ENCODE assay signal across 19 cellular contexts in the genomic region with DNA sequence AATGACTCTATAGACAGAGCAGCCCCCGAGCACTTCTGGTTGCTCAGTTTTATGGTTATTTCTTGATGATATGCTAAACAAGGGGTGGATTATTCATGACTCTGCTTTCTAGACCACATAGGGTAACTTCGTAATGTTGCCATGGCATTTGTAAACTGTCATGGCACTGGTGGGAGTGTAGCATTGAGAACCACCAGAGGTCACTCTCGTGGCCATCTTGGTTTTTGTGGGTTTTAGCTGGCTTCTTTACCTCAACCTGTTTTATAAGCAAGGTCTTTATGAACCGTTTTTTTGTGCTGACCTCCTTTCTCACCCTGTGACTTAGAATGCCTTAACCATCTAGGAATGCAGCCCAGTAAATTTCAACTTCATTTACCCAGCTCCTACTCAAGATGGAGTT.
DNase-seq lines count a peak whose midpoint lies in the region; ATAC-seq, FAIRE-seq and TF ChIP-seq lines count a peak whose summit lies in the region.
"Had no signal": no experiment of that assay in that cellular context is flagged by ENCODE, and none has a peak within 500 bp of the region (broad histone marks: within the 10 kb centered on the region; RNA-seq: fewer than 3 reads in every experiment).

No MANE protein-coding gene starts in this region.

- no peaks in the 10 kb centered on the region for H3K27me3 ChIP-seq in GM23338 (ENCODE audit: insufficient read depth)
- H3K27me3 ChIP-seq: tibial nerve had no signal

- peak; percentile 41 to 69 for TF ChIP-seq CTCF in GM23338 (conservative IDR thresholded peaks at IDR 0.05; ENCODE audit: low read depth in 2 of 2)
- TF ChIP-seq CTCF in astrocyte of the spinal cord (IDR thresholded peaks at IDR 0.05; ENCODE audit: low read depth, low read length), result no peak
- no peak for TF ChIP-seq CTCF in coronary artery (IDR thresholded peaks at IDR 0.05)
- TF ChIP-seq CTCF in D721Med (IDR thresholded peaks at IDR 0.05; ENCODE audit: insufficient read depth, missing control alignments), result no peak

- H3K9me2 ChIP-seq in GM23338 (ENCODE audit: insufficient read depth), result peaks cover 18% of the 10 kb centered on the region

- no peaks in the 10 kb centered on the region; the same call in 1 of the 2 replicates for H3K4me1 ChIP-seq in GM23338 (ENCODE audit: insufficient read depth)
- H3K4me1 ChIP-seq: Caco-2, tibial nerve had no signal

- no peak overlapping the region; the same call in 1 of the 2 replicates for H3K27ac Mint-ChIP-seq in GM23338
- H3K27ac Mint-ChIP-seq: natural killer cell, T-cell had no signal

- DNase-seq in GM23338 (ENCODE audit: low spot score) (peak; percentile 31), NAMALWA (ENCODE audit: low spot score) (peak; percentile 2), astrocyte of the spinal cord (ENCODE audit: low read depth, low spot score) (peak; percentile 29), left kidney (ENCODE audit: low read depth, low spot score) (peak; percentile 7), erythroblast (lab: John Stamatoyannopoulos, UW) (no peak), coronary artery (ENCODE audit: low spot score) (no peak), D721Med (ENCODE audit: insufficient read length, low spot score) (no peak)
- DNase-seq: activated CD4-positive, alpha-beta T cell treated with anti-CD3 and anti-CD28 coated beads, Interleukin-2, amount 50 U/mL, for 4 hours; activated gamma-delta T cell; amygdala; Caco-2; hypothalamus; mammary epithelial cell; natural killer cell; NCI-H1417 treated with DMSO at 0.1 percent for 48 hours; NK-92 treated with Interleukin-12 subunit alpha and Interleukin-12 subunit beta, amount 100 ng/mL, for 24 hours; stimulated activated naive CD4-positive, alpha-beta T cell; T-cell had no signal

- H3K4me1 Mint-ChIP-seq in GM23338, result no peaks in the 10 kb centered on the region; the same call in 2 of the 3 replicates
- H3K4me1 Mint-ChIP-seq: natural killer cell, T-cell had no signal

- in situ Hi-C loops in astrocyte of the spinal cord (cut with HindIII; ENCODE audit: low sequenced_read_pairs), result no loop called here

- TF ChIP-seq POLR2A in erythroblast (IDR thresholded peaks at IDR 0.05; ENCODE audit: low read length), result no peak

- H3F3A ChIP-seq in GM23338 (replicated peaks; ENCODE audit: low read depth), result no peaks in the 10 kb centered on the region

- no peaks in the 10 kb centered on the region for H4K20me1 ChIP-seq in GM23338 (replicated peaks; ENCODE audit: insufficient read depth)

- H3K36me3 ChIP-seq in GM23338 (ENCODE audit: insufficient read depth), result no peaks in the 10 kb centered on the region
- H3K36me3 ChIP-seq: tibial nerve had no signal

- H3K9me3 Mint-ChIP-seq in GM23338, result peaks cover 3% of the 10 kb centered on the region; the same call in 1 of the 3 replicates

- H3K4me3 ChIP-seq in GM23338 (no peak overlapping the region), astrocyte of the spinal cord (ENCODE audit: low read depth, low read length) (no peak overlapping the region), coronary artery (no peak overlapping the region)
- H3K4me3 ChIP-seq: tibial nerve had no signal

- peaks cover 2% of the 10 kb centered on the region for H3K27me3 Mint-ChIP-seq in GM23338 (ENCODE audit: insufficient read depth, low read depth, poor library complexity)
- H3K27me3 Mint-ChIP-seq: T-cell had no signal

- H3K4me3 Mint-ChIP-seq in GM23338, result no peak overlapping the region
- H3K4me3 Mint-ChIP-seq: natural killer cell, T-cell had no signal

- no peak for ATAC-seq in GM23338
- ATAC-seq: natural killer cell, T-cell had no signal

- peaks cover 9% of the 10 kb centered on the region; the same call in 2 of the 3 replicates for H3K36me3 Mint-ChIP-seq in GM23338 (ENCODE audit: low read depth)
- H3K36me3 Mint-ChIP-seq: natural killer cell, T-cell had no signal

- no peak for FAIRE-seq in D721Med (lab: Jason Lieb, UNC)

- H3K4me2 ChIP-seq in GM23338, result no peak overlapping the region

- H3K27ac ChIP-seq in GM23338 (ENCODE audit: low read depth), result no peak overlapping the region
- H3K27ac ChIP-seq in coronary artery, result no peak overlapping the region
- H3K27ac ChIP-seq: tibial nerve had no signal

- no peaks in the 10 kb centered on the region for H3K79me2 ChIP-seq in GM23338 (replicated peaks; ENCODE audit: insufficient read depth)

- no peak overlapping the region; the same call in 1 of the 2 replicates for H2AFZ ChIP-seq in GM23338

TF ChIP-seq in GM23338, 12 proteins besides CTCF, POLR2A, EP300 and RAD21:
- no peak for TF ChIP-seq POLR2AphosphoS5 (IDR thresholded peaks at IDR 0.05; ENCODE audit: low read depth)
- no peak for TF ChIP-seq ZNF331 (CRISPR knock-in tag; IDR thresholded peaks at IDR 0.05; ENCODE audit: low read depth)
- TF ChIP-seq, protein P1, sequence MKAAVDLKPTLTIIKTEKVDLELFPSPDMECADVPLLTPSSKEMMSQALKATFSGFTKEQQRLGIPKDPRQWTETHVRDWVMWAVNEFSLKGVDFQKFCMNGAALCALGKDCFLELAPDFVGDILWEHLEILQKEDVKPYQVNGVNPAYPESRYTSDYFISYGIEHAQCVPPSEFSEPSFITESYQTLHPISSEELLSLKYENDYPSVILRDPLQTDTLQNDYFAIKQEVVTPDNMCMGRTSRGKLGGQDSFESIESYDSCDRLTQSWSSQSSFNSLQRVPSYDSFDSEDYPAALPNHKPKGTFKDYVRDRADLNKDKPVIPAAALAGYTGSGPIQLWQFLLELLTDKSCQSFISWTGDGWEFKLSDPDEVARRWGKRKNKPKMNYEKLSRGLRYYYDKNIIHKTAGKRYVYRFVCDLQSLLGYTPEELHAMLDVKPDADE (IDR thresholded peaks at IDR 0.05), result no peak
- no peak for TF ChIP-seq JUNB (IDR thresholded peaks at IDR 0.05; ENCODE audit: unreplicated experiment)
- TF ChIP-seq ZNF114 (CRISPR knock-in tag; IDR thresholded peaks at IDR 0.05), result no peak
- TF ChIP-seq, protein P2, sequence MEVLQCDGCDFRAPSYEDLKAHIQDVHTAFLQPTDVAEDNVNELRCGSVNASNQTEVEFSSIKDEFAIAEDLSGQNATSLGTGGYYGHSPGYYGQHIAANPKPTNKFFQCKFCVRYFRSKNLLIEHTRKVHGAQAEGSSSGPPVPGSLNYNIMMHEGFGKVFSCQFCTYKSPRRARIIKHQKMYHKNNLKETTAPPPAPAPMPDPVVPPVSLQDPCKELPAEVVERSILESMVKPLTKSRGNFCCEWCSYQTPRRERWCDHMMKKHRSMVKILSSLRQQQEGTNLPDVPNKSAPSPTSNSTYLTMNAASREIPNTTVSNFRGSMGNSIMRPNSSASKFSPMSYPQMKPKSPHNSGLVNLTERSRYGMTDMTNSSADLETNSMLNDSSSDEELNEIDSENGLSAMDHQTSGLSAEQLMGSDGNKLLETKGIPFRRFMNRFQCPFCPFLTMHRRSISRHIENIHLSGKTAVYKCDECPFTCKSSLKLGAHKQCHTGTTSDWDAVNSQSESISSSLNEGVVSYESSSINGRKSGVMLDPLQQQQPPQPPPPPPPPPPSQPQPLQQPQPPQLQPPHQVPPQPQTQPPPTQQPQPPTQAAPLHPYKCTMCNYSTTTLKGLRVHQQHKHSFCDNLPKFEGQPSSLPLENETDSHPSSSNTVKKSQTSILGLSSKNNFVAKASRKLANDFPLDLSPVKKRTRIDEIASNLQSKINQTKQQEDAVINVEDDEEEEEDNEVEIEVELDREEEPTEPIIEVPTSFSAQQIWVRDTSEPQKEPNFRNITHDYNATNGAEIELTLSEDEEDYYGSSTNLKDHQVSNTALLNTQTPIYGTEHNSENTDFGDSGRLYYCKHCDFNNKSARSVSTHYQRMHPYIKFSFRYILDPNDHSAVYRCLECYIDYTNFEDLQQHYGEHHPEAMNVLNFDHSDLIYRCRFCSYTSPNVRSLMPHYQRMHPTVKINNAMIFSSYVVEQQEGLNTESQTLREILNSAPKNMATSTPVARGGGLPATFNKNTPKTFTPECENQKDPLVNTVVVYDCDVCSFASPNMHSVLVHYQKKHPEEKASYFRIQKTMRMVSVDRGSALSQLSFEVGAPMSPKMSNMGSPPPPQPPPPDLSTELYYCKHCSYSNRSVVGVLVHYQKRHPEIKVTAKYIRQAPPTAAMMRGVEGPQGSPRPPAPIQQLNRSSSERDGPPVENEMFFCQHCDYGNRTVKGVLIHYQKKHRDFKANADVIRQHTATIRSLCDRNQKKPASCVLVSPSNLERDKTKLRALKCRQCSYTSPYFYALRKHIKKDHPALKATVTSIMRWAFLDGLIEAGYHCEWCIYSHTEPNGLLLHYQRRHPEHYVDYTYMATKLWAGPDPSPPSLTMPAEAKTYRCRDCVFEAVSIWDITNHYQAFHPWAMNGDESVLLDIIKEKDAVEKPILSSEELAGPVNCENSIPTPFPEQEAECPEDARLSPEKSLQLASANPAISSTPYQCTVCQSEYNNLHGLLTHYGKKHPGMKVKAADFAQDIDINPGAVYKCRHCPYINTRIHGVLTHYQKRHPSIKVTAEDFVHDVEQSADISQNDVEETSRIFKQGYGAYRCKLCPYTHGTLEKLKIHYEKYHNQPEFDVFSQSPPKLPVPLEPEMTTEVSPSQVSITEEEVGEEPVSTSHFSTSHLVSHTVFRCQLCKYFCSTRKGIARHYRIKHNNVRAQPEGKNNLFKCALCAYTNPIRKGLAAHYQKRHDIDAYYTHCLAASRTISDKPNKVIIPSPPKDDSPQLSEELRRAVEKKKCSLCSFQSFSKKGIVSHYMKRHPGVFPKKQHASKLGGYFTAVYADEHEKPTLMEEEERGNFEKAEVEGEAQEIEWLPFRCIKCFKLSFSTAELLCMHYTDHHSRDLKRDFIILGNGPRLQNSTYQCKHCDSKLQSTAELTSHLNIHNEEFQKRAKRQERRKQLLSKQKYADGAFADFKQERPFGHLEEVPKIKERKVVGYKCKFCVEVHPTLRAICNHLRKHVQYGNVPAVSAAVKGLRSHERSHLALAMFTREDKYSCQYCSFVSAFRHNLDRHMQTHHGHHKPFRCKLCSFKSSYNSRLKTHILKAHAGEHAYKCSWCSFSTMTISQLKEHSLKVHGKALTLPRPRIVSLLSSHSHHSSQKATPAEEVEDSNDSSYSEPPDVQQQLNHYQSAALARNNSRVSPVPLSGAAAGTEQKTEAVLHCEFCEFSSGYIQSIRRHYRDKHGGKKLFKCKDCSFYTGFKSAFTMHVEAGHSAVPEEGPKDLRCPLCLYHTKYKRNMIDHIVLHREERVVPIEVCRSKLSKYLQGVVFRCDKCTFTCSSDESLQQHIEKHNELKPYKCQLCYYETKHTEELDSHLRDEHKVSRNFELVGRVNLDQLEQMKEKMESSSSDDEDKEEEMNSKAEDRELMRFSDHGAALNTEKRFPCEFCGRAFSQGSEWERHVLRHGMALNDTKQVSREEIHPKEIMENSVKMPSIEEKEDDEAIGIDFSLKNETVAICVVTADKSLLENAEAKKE (CRISPR knock-in tag; IDR thresholded peaks at IDR 0.05), result no peak
- no peak for TF ChIP-seq NANOG (IDR thresholded peaks at IDR 0.05; ENCODE audit: borderline replicate concordance)
- no peak for TF ChIP-seq EZH2 (IDR thresholded peaks at IDR 0.05; ENCODE audit: low read depth, unreplicated experiment)
TF ChIP-seq in GM23338: peak in this region for 0.

Comparison
In these comparisons a context has a peak if more than half of its experiments do, and no peak if none do; other contexts are left out.
1. DNase-seq: peak in GM23338 (single experiment), NAMALWA (single experiment), astrocyte of the spinal cord (single experiment) and left kidney (single experiment); none in erythroblast (0 of 2), coronary artery (single experiment) and D721Med (single experiment).
2. CTCF ChIP-seq: peak in GM23338 (2 of 2); none in astrocyte of the spinal cord (single experiment), coronary artery (single experiment) and D721Med (single experiment).